ENCODE assay signal across 1 cellular context in the genomic region with DNA sequence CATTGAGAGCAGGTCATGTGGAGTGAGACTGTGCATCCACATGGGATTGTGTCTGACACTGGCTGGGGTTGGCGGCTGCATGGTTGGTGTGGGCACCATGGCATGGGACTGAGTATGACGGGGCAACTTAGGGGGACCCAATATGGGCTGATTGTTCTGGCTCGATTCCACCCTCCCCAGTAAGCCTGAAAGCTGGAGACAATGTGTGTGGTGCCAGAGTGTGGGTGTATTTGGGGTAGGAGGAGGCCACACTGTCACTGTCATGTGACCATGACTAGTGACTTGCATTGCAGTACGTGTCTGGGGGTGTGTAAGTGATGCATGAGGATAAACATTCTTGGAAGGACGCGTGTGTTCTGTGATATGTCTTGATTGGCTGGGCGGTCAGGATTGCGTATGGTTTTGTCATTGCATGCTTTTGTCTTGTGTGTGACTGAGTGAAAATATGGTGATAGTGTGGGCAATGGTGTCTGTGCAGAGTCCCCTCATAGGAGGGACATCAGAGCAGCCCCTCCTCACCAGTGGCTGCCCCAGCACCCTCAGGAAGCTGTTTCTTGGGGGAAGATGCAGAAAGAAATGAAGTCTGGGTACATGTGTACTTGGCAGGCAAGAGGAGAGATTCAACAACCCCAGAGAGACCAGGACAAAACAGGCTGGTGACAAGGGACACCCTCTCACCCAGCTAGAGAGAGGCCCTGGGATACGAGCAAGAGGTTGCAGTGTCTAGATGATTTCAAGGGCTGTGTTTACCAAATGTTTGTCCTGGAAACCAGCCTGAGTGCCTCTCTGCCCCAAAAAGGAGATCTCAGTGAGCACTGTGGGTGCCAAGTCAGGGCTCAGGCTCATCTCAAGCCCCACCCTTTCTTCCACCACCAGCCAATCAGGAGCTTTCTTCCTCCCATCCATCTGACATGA.
TF ChIP-seq lines count a peak whose summit lies in the region.

No MANE protein-coding gene starts in this region.

TF ChIP-seq in K562, 482 proteins besides CTCF, POLR2A, EP300 and RAD21 (continued from another document and continues in another):
- TF ChIP-seq, protein P1, sequence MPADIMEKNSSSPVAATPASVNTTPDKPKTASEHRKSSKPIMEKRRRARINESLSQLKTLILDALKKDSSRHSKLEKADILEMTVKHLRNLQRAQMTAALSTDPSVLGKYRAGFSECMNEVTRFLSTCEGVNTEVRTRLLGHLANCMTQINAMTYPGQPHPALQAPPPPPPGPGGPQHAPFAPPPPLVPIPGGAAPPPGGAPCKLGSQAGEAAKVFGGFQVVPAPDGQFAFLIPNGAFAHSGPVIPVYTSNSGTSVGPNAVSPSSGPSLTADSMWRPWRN (IDR thresholded peaks at IDR 0.05; ENCODE audit: low read depth): peak; percentile 66
- TF ChIP-seq, protein P2, sequence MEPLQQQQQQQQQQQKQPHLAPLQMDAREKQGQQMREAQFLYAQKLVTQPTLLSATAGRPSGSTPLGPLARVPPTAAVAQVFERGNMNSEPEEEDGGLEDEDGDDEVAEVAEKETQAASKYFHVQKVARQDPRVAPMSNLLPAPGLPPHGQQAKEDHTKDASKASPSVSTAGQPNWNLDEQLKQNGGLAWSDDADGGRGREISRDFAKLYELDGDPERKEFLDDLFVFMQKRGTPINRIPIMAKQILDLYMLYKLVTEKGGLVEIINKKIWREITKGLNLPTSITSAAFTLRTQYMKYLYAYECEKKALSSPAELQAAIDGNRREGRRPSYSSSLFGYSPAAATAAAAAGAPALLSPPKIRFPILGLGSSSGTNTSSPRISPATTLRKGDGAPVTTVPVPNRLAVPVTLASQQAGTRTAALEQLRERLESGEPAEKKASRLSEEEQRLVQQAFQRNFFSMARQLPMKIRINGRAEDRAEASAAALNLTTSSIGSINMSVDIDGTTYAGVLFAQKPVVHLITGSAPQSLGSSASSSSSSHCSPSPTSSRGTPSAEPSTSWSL (CRISPR knock-in tag; IDR thresholded peaks at IDR 0.05; ENCODE audit: borderline replicate concordance): peak; percentile 97
- TF ChIP-seq FUS (optimal IDR thresholded peaks at IDR 0.05; ENCODE audit: low read depth, low read length) (no peak), PHF20 (IDR thresholded peaks at IDR 0.05; ENCODE audit: partially characterized antibody) (peak; percentile 61), ZNF436 (CRISPR knock-in tag; IDR thresholded peaks at IDR 0.05) (no peak), ZNF764 (CRISPR knock-in tag; IDR thresholded peaks at IDR 0.05; ENCODE audit: low read depth) (no peak), PTTG1 (tag; IDR thresholded peaks at IDR 0.05; ENCODE audit: low read depth) (peak; percentile 94), CEBPG (CRISPR knock-in tag; IDR thresholded peaks at IDR 0.05) (peak; percentile 77), CEBPG (tag; conservative IDR thresholded peaks at IDR 0.05 in 1 of 2, IDR thresholded peaks at IDR 0.05 in 1 of 2) (peak; percentile 80 to 89), ILK (tag; IDR thresholded peaks at IDR 0.05; ENCODE audit: borderline replicate concordance, low read depth) (peak; percentile 78), RAD51 (IDR thresholded peaks at IDR 0.05; ENCODE audit: borderline replicate concordance, low read depth) (peak; percentile 96), TARDBP (IDR thresholded peaks at IDR 0.05) (0 out of 2 replicates have a peak, but pooled peaks have one; percentile 29), MCM2 (IDR thresholded peaks at IDR 0.05; ENCODE audit: low read depth) (no peak), POLR2G (IDR thresholded peaks at IDR 0.05; ENCODE audit: low read depth, low read length) (no peak), TBP (optimal IDR thresholded peaks at IDR 0.05; ENCODE audit: low read depth, low read length) (peak; percentile 36), ZZZ3 (IDR thresholded peaks at IDR 0.05) (no peak), SIN3A (IDR thresholded peaks at IDR 0.05; ENCODE audit: borderline replicate concordance in 2 of 2, control insufficient read depth in 1 of 2, low read depth in 2 of 2, low read length in 2 of 2) (peak in 1 of 2 experiments; percentile 46; a peak in 1 of 4 replicates), WHSC1 (IDR thresholded peaks at IDR 0.05; ENCODE audit: low read length) (no peak), KLF13 (tag; IDR thresholded peaks at IDR 0.05; ENCODE audit: borderline replicate concordance, low read depth) (peak; percentile 91), ZNF212 (CRISPR knock-in tag; IDR thresholded peaks at IDR 0.05) (no peak), STAT5A (IDR thresholded peaks at IDR 0.05; ENCODE audit: borderline replicate concordance, low read length) (peak; percentile 58), ZKSCAN1 (IDR thresholded peaks at IDR 0.05; ENCODE audit: low read depth, low read length) (no peak; the same call in 1 of the 2 replicates), SRF (CRISPR knock-in tag; IDR thresholded peaks at IDR 0.05) (peak; percentile 14 to 63; a peak in 1 of 4 replicates), HCFC1 (IDR thresholded peaks at IDR 0.05; ENCODE audit: low read depth, low read length) (no peak), MIER1 (IDR thresholded peaks at IDR 0.05; ENCODE audit: low read depth) (no peak), MEIS2 (IDR thresholded peaks at IDR 0.05; ENCODE audit: partially characterized antibody) (peak; percentile 73), ZFX (CRISPR knock-in tag; IDR thresholded peaks at IDR 0.05) (peak; percentile 59)
- TF ChIP-seq, protein P3, sequence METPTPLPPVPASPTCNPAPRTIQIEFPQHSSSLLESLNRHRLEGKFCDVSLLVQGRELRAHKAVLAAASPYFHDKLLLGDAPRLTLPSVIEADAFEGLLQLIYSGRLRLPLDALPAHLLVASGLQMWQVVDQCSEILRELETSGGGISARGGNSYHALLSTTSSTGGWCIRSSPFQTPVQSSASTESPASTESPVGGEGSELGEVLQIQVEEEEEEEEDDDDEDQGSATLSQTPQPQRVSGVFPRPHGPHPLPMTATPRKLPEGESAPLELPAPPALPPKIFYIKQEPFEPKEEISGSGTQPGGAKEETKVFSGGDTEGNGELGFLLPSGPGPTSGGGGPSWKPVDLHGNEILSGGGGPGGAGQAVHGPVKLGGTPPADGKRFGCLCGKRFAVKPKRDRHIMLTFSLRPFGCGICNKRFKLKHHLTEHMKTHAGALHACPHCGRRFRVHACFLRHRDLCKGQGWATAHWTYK (CRISPR knock-in tag; IDR thresholded peaks at IDR 0.05): peak; percentile 99
- TF ChIP-seq, protein P4, sequence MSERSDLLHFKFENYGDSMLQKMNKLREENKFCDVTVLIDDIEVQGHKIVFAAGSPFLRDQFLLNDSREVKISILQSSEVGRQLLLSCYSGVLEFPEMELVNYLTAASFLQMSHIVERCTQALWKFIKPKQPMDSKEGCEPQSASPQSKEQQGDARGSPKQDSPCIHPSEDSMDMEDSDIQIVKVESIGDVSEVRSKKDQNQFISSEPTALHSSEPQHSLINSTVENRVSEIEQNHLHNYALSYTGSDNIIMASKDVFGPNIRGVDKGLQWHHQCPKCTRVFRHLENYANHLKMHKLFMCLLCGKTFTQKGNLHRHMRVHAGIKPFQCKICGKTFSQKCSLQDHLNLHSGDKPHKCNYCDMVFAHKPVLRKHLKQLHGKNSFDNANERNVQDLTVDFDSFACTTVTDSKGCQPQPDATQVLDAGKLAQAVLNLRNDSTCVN (CRISPR knock-in tag; IDR thresholded peaks at IDR 0.05): peak; percentile 91; the same call in 1 of the 2 replicates
- TF ChIP-seq, protein P5, sequence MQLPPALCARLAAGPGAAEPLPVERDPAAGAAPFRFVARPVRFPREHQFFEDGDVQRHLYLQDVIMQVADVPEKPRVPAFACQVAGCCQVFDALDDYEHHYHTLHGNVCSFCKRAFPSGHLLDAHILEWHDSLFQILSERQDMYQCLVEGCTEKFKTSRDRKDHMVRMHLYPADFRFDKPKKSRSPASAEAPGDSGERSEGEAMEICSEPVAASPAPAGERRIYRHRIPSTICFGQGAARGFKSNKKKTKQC (CRISPR knock-in tag; IDR thresholded peaks at IDR 0.05): no peak
- TF ChIP-seq, protein P6, sequence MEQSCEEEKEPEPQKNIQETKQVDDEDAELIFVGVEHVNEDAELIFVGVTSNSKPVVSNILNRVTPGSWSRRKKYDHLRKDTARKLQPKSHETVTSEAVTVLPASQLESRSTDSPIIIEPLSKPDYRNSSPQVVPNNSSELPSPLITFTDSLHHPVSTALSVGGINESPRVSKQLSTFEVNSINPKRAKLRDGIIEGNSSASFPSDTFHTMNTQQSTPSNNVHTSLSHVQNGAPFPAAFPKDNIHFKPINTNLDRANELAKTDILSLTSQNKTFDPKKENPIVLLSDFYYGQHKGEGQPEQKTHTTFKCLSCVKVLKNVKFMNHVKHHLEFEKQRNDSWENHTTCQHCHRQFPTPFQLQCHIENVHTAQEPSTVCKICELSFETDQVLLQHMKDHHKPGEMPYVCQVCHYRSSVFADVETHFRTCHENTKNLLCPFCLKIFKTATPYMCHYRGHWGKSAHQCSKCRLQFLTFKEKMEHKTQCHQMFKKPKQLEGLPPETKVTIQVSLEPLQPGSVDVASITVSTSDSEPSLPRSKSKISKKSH (CRISPR knock-in tag; IDR thresholded peaks at IDR 0.05): peak; percentile 84
- TF ChIP-seq, protein P7, sequence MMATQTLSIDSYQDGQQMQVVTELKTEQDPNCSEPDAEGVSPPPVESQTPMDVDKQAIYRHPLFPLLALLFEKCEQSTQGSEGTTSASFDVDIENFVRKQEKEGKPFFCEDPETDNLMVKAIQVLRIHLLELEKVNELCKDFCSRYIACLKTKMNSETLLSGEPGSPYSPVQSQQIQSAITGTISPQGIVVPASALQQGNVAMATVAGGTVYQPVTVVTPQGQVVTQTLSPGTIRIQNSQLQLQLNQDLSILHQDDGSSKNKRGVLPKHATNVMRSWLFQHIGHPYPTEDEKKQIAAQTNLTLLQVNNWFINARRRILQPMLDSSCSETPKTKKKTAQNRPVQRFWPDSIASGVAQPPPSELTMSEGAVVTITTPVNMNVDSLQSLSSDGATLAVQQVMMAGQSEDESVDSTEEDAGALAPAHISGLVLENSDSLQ (IDR thresholded peaks at IDR 0.05): peak; percentile 89
- TF ChIP-seq, protein P8, sequence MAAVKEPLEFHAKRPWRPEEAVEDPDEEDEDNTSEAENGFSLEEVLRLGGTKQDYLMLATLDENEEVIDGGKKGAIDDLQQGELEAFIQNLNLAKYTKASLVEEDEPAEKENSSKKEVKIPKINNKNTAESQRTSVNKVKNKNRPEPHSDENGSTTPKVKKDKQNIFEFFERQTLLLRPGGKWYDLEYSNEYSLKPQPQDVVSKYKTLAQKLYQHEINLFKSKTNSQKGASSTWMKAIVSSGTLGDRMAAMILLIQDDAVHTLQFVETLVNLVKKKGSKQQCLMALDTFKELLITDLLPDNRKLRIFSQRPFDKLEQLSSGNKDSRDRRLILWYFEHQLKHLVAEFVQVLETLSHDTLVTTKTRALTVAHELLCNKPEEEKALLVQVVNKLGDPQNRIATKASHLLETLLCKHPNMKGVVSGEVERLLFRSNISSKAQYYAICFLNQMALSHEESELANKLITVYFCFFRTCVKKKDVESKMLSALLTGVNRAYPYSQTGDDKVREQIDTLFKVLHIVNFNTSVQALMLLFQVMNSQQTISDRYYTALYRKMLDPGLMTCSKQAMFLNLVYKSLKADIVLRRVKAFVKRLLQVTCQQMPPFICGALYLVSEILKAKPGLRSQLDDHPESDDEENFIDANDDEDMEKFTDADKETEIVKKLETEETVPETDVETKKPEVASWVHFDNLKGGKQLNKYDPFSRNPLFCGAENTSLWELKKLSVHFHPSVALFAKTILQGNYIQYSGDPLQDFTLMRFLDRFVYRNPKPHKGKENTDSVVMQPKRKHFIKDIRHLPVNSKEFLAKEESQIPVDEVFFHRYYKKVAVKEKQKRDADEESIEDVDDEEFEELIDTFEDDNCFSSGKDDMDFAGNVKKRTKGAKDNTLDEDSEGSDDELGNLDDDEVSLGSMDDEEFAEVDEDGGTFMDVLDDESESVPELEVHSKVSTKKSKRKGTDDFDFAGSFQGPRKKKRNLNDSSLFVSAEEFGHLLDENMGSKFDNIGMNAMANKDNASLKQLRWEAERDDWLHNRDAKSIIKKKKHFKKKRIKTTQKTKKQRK (IDR thresholded peaks at IDR 0.05; ENCODE audit: borderline replicate concordance, low read depth, low read length): no peak
- TF ChIP-seq, protein P9, sequence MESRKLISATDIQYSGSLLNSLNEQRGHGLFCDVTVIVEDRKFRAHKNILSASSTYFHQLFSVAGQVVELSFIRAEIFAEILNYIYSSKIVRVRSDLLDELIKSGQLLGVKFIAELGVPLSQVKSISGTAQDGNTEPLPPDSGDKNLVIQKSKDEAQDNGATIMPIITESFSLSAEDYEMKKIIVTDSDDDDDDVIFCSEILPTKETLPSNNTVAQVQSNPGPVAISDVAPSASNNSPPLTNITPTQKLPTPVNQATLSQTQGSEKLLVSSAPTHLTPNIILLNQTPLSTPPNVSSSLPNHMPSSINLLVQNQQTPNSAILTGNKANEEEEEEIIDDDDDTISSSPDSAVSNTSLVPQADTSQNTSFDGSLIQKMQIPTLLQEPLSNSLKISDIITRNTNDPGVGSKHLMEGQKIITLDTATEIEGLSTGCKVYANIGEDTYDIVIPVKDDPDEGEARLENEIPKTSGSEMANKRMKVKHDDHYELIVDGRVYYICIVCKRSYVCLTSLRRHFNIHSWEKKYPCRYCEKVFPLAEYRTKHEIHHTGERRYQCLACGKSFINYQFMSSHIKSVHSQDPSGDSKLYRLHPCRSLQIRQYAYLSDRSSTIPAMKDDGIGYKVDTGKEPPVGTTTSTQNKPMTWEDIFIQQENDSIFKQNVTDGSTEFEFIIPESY (CRISPR knock-in tag; IDR thresholded peaks at IDR 0.05): 0 out of 2 replicates have a peak, but pooled peaks have one; percentile 8
